Comparison of ENCODE assay signal across 21 cellular contexts in genomic region chr9:129075996-129076639, GRCh38.
"Had no signal": no experiment of that assay in that cellular context is flagged by ENCODE, and none has a peak within 500 bp of the region (broad histone marks: within the 10 kb centered on the region; RNA-seq: fewer than 3 reads in every experiment).

No MANE protein-coding gene starts in this region.

- H3K27me3 ChIP-seq: dorsolateral prefrontal cortex, tibial nerve, uterus had no signal

- H3K4me1 ChIP-seq: uterus had no signal

- H3K9me3 ChIP-seq: left ventricle myocardium inferior, tibial nerve, uterus had no signal

- FAIRE-seq: endometrium, kidney had no signal

- H3K9me3 Mint-ChIP-seq: activated CD4-positive, alpha-beta memory T cell treated with anti-CD3 and anti-CD28 coated beads for 36 hours; activated naive CD8-positive, alpha-beta T cell treated with anti-CD3 and anti-CD28 coated beads for 36 hours; naive thymus-derived CD8-positive, alpha-beta T cell had no signal

- H3K36me3 Mint-ChIP-seq: activated CD4-positive, alpha-beta memory T cell treated with anti-CD3 and anti-CD28 coated beads for 36 hours; activated naive CD8-positive, alpha-beta T cell treated with anti-CD3 and anti-CD28 coated beads for 36 hours; naive thymus-derived CD8-positive, alpha-beta T cell had no signal

- H3K27ac ChIP-seq: dorsolateral prefrontal cortex, left ventricle myocardium inferior, tibial nerve, uterus, WERI-Rb-1 had no signal

- H3K36me3 ChIP-seq: uterus had no signal

- DNase-seq: activated CD4-positive, alpha-beta memory T cell treated with anti-CD3 and anti-CD28 coated beads for 36 hours; activated CD4-positive, alpha-beta T cell treated with anti-CD3 and anti-CD28 coated beads for 36 hours; activated naive CD4-positive, alpha-beta T cell; activated naive CD8-positive, alpha-beta T cell treated with anti-CD3 and anti-CD28 coated beads for 36 hours; amygdala; dorsolateral prefrontal cortex; erythroblast; foreskin melanocyte; kidney; left ventricle myocardium inferior; naive thymus-derived CD8-positive, alpha-beta T cell; stimulated activated CD4-positive, alpha-beta T cell treated with anti-CD3 and anti-CD28 coated beads, Interleukin-12 subunit alpha, Interleukin-12 subunit beta, amount 100 ng/mL, for 4 hours; stimulated activated CD4-positive, alpha-beta T cell treated with anti-CD3 and anti-CD28 coated beads, Interleukin-1b, Interleukin-23, amount 100 ng/mL, for 48 hours; stimulated activated CD8-positive, alpha-beta memory T cell treated with anti-CD3 and anti-CD28 coated beads, Interleukin-4, amount 100 ng/mL, for 48 hours; stimulated activated naive CD4-positive, alpha-beta T cell treated with Interleukin-2 at 50 U/mL for 16 hours; substantia nigra; SW 1271; uterus; WERI-Rb-1 had no signal

- ATAC-seq: activated CD4-positive, alpha-beta T cell treated with anti-CD3 and anti-CD28 coated beads for 36 hours; naive thymus-derived CD8-positive, alpha-beta T cell had no signal

- H3K27me3 Mint-ChIP-seq: activated CD4-positive, alpha-beta memory T cell treated with anti-CD3 and anti-CD28 coated beads for 36 hours; activated CD4-positive, alpha-beta T cell treated with anti-CD3 and anti-CD28 coated beads for 36 hours; activated naive CD8-positive, alpha-beta T cell treated with anti-CD3 and anti-CD28 coated beads for 36 hours; naive thymus-derived CD8-positive, alpha-beta T cell had no signal

- H3K27ac Mint-ChIP-seq: activated CD4-positive, alpha-beta memory T cell treated with anti-CD3 and anti-CD28 coated beads for 36 hours; activated CD4-positive, alpha-beta T cell treated with anti-CD3 and anti-CD28 coated beads for 36 hours; activated naive CD8-positive, alpha-beta T cell treated with anti-CD3 and anti-CD28 coated beads for 36 hours had no signal

- H3K4me3 ChIP-seq: dorsolateral prefrontal cortex, left ventricle myocardium inferior, tibial nerve, uterus had no signal

- H3K4me3 Mint-ChIP-seq: activated CD4-positive, alpha-beta memory T cell treated with anti-CD3 and anti-CD28 coated beads for 36 hours; activated CD4-positive, alpha-beta T cell treated with anti-CD3 and anti-CD28 coated beads for 36 hours; activated naive CD8-positive, alpha-beta T cell treated with anti-CD3 and anti-CD28 coated beads for 36 hours; naive thymus-derived CD8-positive, alpha-beta T cell had no signal
